ENCODE assay signal across 28 cellular contexts in genomic region chr4:87382931-87383330, GRCh38. TPM values are rescaled to one million over a fixed set of nuclear protein-coding genes. Genes with fewer than 3 reads are reported as not detected.
DNase-seq lines count a peak whose midpoint lies in the region; ATAC-seq and TF ChIP-seq lines count a peak whose summit lies in the region.
"Had no signal": no experiment of that assay in that cellular context is flagged by ENCODE, and none has a peak within 500 bp of the region (broad histone marks: within the 10 kb centered on the region; RNA-seq: fewer than 3 reads in every experiment).

No MANE protein-coding gene starts in this region.

- H3K27me3 ChIP-seq in Loucy (ENCODE audit: insufficient read depth, low read length, poor library complexity, severe bottlenecking) (no peaks in the 10 kb centered on the region), thyroid gland (no peaks in the 10 kb centered on the region)
- H3K27me3 ChIP-seq: dorsolateral prefrontal cortex had no signal

- TF ChIP-seq CTCF in Loucy (conservative IDR thresholded peaks at IDR 0.05; ENCODE audit: low read length) (no peak), thyroid gland (IDR thresholded peaks at IDR 0.05) (no peak)

- no peaks in the 10 kb centered on the region for H3K9me3 Mint-ChIP-seq in activated T-cell treated with anti-CD3 and anti-CD28 coated beads, Interleukin-2, amount 50 U/mL, for 24 hours
- no peaks in the 10 kb centered on the region for H3K9me3 Mint-ChIP-seq in immature natural killer cell
- H3K9me3 Mint-ChIP-seq in stimulated activated effector memory CD8-positive, alpha-beta T cell treated with anti-CD3 and anti-CD28 coated beads, Interleukin-12 subunit alpha, Interleukin-12 subunit beta, amount 100 ng/mL, for 72 hours: no peaks in the 10 kb centered on the region

- H3K4me2 ChIP-seq in Loucy (ENCODE audit: low read depth, low read length, poor library complexity, severe bottlenecking): peak overlapping the region; percentile 21
- H3K4me2 ChIP-seq: GM23338 had no signal

- H3K9me3 ChIP-seq in Loucy (ENCODE audit: insufficient read depth, low read depth, low read length) (0 out of 2 replicates have a peak, but pooled peaks cover 4% of the 10 kb centered on the region), thyroid gland (no peaks in the 10 kb centered on the region)
- H3K9me3 ChIP-seq: lower lobe of right lung, prostate gland had no signal

- no peak for DNase-seq in activated T-cell treated with anti-CD3 and anti-CD28 coated beads, Interleukin-2, amount 50 U/mL, for 24 hours
- no peak for DNase-seq in activated T-cell treated with anti-CD3 and anti-CD28 coated beads for 4 hours
- no peak for DNase-seq in immature natural killer cell
- no peak for DNase-seq in stimulated activated effector memory CD8-positive, alpha-beta T cell treated with anti-CD3 and anti-CD28 coated beads, Interleukin-12 subunit alpha, Interleukin-12 subunit beta, amount 100 ng/mL, for 72 hours (ENCODE audit: low spot score in 2 of 2)
- DNase-seq in NCI-H1105 (lab: John Stamatoyannopoulos, UW): no peak
- no peak for DNase-seq in thyroid gland
- DNase-seq: 8988T; activated CD4-positive, alpha-beta T cell treated with anti-CD3 and anti-CD28 coated beads for 36 hours; activated gamma-delta T cell; cerebellar nuclear complex; dorsolateral prefrontal cortex; foreskin melanocyte; kidney glomerular epithelial cell; lower lobe of right lung; NCI-H1092; NCI-H1694 treated with DMSO at 0.1 percent for 48 hours; NCI-H2171 treated with DMSO at 0.1 percent for 48 hours; NCI-H510A treated with DMSO at 0.1 percent for 48 hours; SIG-M5; stimulated activated CD4-positive, alpha-beta T cell treated with anti-CD3 and anti-CD28 coated beads, Interleukin-4, amount 100 ng/mL, for 24 hours; trophoblast cell had no signal

- H3K27ac ChIP-seq in thyroid gland: no peak overlapping the region
- H3K27ac ChIP-seq: C4-2B, lower lobe of right lung, prostate gland had no signal

- H3F3A ChIP-seq in Loucy (ENCODE audit: low read depth): no peaks in the 10 kb centered on the region

- 93 to 96% methylated on average over 3 of the region's 3 CpGs for WGBS in thyroid gland, 2 donors

- H3K4me1 Mint-ChIP-seq in activated T-cell treated with anti-CD3 and anti-CD28 coated beads, Interleukin-2, amount 50 U/mL, for 24 hours (ENCODE audit: low read depth): peaks cover 32% of the 10 kb centered on the region
- peaks cover 40 to 64% of the 10 kb centered on the region in 2 donors for H3K4me1 Mint-ChIP-seq in immature natural killer cell
- peaks cover 40% of the 10 kb centered on the region for H3K4me1 Mint-ChIP-seq in stimulated activated effector memory CD8-positive, alpha-beta T cell treated with anti-CD3 and anti-CD28 coated beads, Interleukin-12 subunit alpha, Interleukin-12 subunit beta, amount 100 ng/mL, for 72 hours
- H3K4me1 Mint-ChIP-seq: GM23338 had no signal

- ATAC-seq in stimulated activated effector memory CD8-positive, alpha-beta T cell treated with anti-CD3 and anti-CD28 coated beads, Interleukin-12 subunit alpha, Interleukin-12 subunit beta, amount 100 ng/mL, for 72 hours: no peak
- no peak for ATAC-seq in HG03439 (IDR thresholded peaks at IDR 0.05; ENCODE audit: unreplicated experiment)
- ATAC-seq: activated CD4-positive, alpha-beta T cell treated with anti-CD3 and anti-CD28 coated beads for 36 hours; GM23338; lower lobe of right lung had no signal

- no peaks in the 10 kb centered on the region for H3K27me3 Mint-ChIP-seq in activated T-cell treated with anti-CD3 and anti-CD28 coated beads, Interleukin-2, amount 50 U/mL, for 24 hours
- H3K27me3 Mint-ChIP-seq in immature natural killer cell (ENCODE audit: low read depth in 3 of 3): peaks cover 0 to 1% (median 0%) of the 10 kb centered on the region in 3 donors
- H3K27me3 Mint-ChIP-seq: activated CD4-positive, alpha-beta T cell treated with anti-CD3 and anti-CD28 coated beads for 36 hours; brain had no signal

- no peaks in the 10 kb centered on the region for H3K9me2 ChIP-seq in Loucy (replicated peaks; ENCODE audit: low read depth, low read length)

- H3K79me2 ChIP-seq in Loucy (ENCODE audit: insufficient read depth, low read length): peaks cover 23% of the 10 kb centered on the region

- no peak overlapping the region for H3K4me3 ChIP-seq in Loucy (ENCODE audit: low read length, poor library complexity, severe bottlenecking)
- no peak overlapping the region for H3K4me3 ChIP-seq in thyroid gland (replicated peaks in 1 of 3)
- H3K4me3 ChIP-seq: dorsolateral prefrontal cortex, GM23338, lower lobe of right lung, prostate gland had no signal

- 0 out of 2 replicates have a peak, but pooled peaks cover 10% of the 10 kb centered on the region for H3K36me3 ChIP-seq in Loucy (ENCODE audit: insufficient read depth, low read length)
- H3K36me3 ChIP-seq in thyroid gland: no peaks in the 10 kb centered on the region
- H3K36me3 ChIP-seq: prostate gland had no signal

- TF ChIP-seq POLR2A in thyroid gland (IDR thresholded peaks at IDR 0.05): no peak

- peak overlapping the region; percentile 35 for H3K27ac Mint-ChIP-seq in activated T-cell treated with anti-CD3 and anti-CD28 coated beads, Interleukin-2, amount 50 U/mL, for 24 hours
- peak overlapping the region; percentile 8 to 53 (median 20) for H3K27ac Mint-ChIP-seq in immature natural killer cell
- peak overlapping the region; percentile 4 for H3K27ac Mint-ChIP-seq in stimulated activated effector memory CD8-positive, alpha-beta T cell treated with anti-CD3 and anti-CD28 coated beads, Interleukin-12 subunit alpha, Interleukin-12 subunit beta, amount 100 ng/mL, for 72 hours
- H3K27ac Mint-ChIP-seq: activated CD4-positive, alpha-beta T cell treated with anti-CD3 and anti-CD28 coated beads for 36 hours; brain; GM23338 had no signal

- no peak overlapping the region for H3K4me3 Mint-ChIP-seq in activated T-cell treated with anti-CD3 and anti-CD28 coated beads, Interleukin-2, amount 50 U/mL, for 24 hours
- H3K4me3 Mint-ChIP-seq in immature natural killer cell: no peak overlapping the region
- no peak overlapping the region for H3K4me3 Mint-ChIP-seq in stimulated activated effector memory CD8-positive, alpha-beta T cell treated with anti-CD3 and anti-CD28 coated beads, Interleukin-12 subunit alpha, Interleukin-12 subunit beta, amount 100 ng/mL, for 72 hours
- H3K4me3 Mint-ChIP-seq: activated CD4-positive, alpha-beta T cell treated with anti-CD3 and anti-CD28 coated beads for 36 hours; GM23338; neural crest cell had no signal

- peaks cover 2% of the 10 kb centered on the region for H4K20me1 ChIP-seq in Loucy (ENCODE audit: insufficient read depth, low read length, poor library complexity, severe bottlenecking)

- intact Hi-C loops in thyroid gland (cut with DNase I): no loop called here

- peaks cover 24% of the 10 kb centered on the region for H3K36me3 Mint-ChIP-seq in activated T-cell treated with anti-CD3 and anti-CD28 coated beads, Interleukin-2, amount 50 U/mL, for 24 hours (ENCODE audit: low read depth)
- H3K36me3 Mint-ChIP-seq in immature natural killer cell: peaks cover 0 to 16% (median 5%) of the 10 kb centered on the region in 3 donors
- H3K36me3 Mint-ChIP-seq in stimulated activated effector memory CD8-positive, alpha-beta T cell treated with anti-CD3 and anti-CD28 coated beads, Interleukin-12 subunit alpha, Interleukin-12 subunit beta, amount 100 ng/mL, for 72 hours: peaks cover 24% of the 10 kb centered on the region

- no peak overlapping the region for H3K9ac ChIP-seq in Loucy (ENCODE audit: low read depth, low read length, poor library complexity, severe bottlenecking)

- peaks cover 9% of the 10 kb centered on the region for H3K4me1 ChIP-seq in Loucy (ENCODE audit: insufficient read depth, low read length, poor library complexity, severe bottlenecking)
- H3K4me1 ChIP-seq in thyroid gland: no peaks in the 10 kb centered on the region
- H3K4me1 ChIP-seq: prostate gland had no signal

- no peak overlapping the region for H2AFZ ChIP-seq in Loucy (ENCODE audit: low read length)
- H2AFZ ChIP-seq: GM23338 had no signal

RNA-seq across cellular contexts. Expression of gene HSD17B11, which starts 8.1 kb away (rescaled TPM):
- 100 to 1,000 TPM in 2 of 3 donors, 10 to 100 TPM in 1; 81.6 to 112 (median 105) TPM for polyA plus RNA-seq in immature natural killer cell
- total RNA-seq in thyroid gland: 100 to 1,000 TPM in 1 of 4 donors, 10 to 100 TPM in 3; 23.4 to 147 (median 61.8) TPM

RNA-seq across cellular contexts. Expression of gene NUDT9, which starts 39.4 kb away (rescaled TPM):
- polyA plus RNA-seq in immature natural killer cell: 10 to 100 TPM; 15.7 to 20.1 (median 15.7) TPM
- total RNA-seq in thyroid gland: 10 to 100 TPM; 20.4 to 38.2 (median 28.4) TPM
